ENCODE assay signal across 23 cellular contexts in the genomic region with DNA sequence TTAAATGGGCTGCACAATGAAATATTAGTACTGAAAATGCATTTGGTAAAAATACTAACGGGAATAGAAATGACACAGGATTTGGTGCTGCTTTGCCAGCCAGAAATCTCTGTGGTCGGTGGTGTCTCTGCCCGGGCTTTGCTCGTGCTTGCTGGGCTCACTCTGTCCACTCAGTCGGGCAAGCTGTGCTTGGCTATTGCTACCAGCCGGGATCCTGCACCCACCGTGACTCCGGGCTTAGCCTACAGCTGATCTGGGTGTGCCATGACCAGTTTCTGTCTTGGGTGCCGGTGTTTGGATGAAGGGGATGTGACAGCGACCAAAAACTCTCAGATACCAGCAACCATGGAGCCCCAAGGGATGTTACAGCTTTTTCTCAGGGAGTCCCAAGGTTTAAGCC.
A peak's percentile ranks its signal among the peaks of the same experiment; 100 is the strongest.
DNase-seq lines count a peak whose midpoint lies in the region; ATAC-seq, FAIRE-seq and TF ChIP-seq lines count a peak whose summit lies in the region.
"Had no signal": no experiment of that assay in that cellular context is flagged by ENCODE, and none has a peak within 500 bp of the region (broad histone marks: within the 10 kb centered on the region; RNA-seq: fewer than 3 reads in every experiment).

No MANE protein-coding gene starts in this region.

- intact Hi-C loops in sigmoid colon (cut with DNase I): no loop called here
- intact Hi-C loops in colonic mucosa (cut with DNase I): no loop called here

- H3K9me3 ChIP-seq in A549: no peaks in the 10 kb centered on the region
- no peaks in the 10 kb centered on the region for H3K9me3 ChIP-seq in sigmoid colon
- no peaks in the 10 kb centered on the region for H3K9me3 ChIP-seq in colonic mucosa
- H3K9me3 ChIP-seq: BE2C, MG63 had no signal

- TF ChIP-seq RAD21 in A549 (conservative IDR thresholded peaks at IDR 0.05 in 1 of 2, IDR thresholded peaks at IDR 0.05 in 1 of 2): no peak

- TF ChIP-seq POLR2A in A549 (IDR thresholded peaks at IDR 0.05; ENCODE audit: low read length) (no peak), sigmoid colon (IDR thresholded peaks at IDR 0.05) (no peak)

- 7% methylated on average over 10 of the region's 10 CpGs for WGBS in A549 (ENCODE audit: missing lambda C conversion rate)
- 87 to 92% methylated on average over 10 of the region's 10 CpGs for WGBS in sigmoid colon, 2 donors

- H3K27ac ChIP-seq in A549 (no peak overlapping the region), sigmoid colon (no peak overlapping the region), colonic mucosa (no peak overlapping the region)
- H3K27ac ChIP-seq: RWPE1 had no signal

- no peak for TF ChIP-seq EP300 in A549 (IDR thresholded peaks at IDR 0.05)
- no peak for TF ChIP-seq EP300 in sigmoid colon (IDR thresholded peaks at IDR 0.05)

- no peaks in the 10 kb centered on the region for H3K36me3 ChIP-seq in sigmoid colon
- no peaks in the 10 kb centered on the region for H3K36me3 ChIP-seq in colonic mucosa
- H3K36me3 ChIP-seq: BE2C, MG63 had no signal

- H3K4me3 ChIP-seq in A549: no peak overlapping the region
- no peak overlapping the region for H3K4me3 ChIP-seq in sigmoid colon
- no peak overlapping the region for H3K4me3 ChIP-seq in colonic mucosa
- H3K4me3 ChIP-seq: MG63 had no signal

- CTCF ChIA-PET in A549 (lab: Yijun Ruan, JAX): no interaction called here

- ATAC-seq in A549 (no peak), HG03457 (IDR thresholded peaks at IDR 0.05; ENCODE audit: unreplicated experiment) (no peak)
- ATAC-seq: Panc1 had no signal

- no peak for FAIRE-seq in A549 (lab: Jason Lieb, UNC)
- FAIRE-seq: GM12892, GM19239 had no signal

- POLR2A ChIA-PET in A549 (lab: Yijun Ruan, JAX): no interaction called here

- no peaks in the 10 kb centered on the region for H3K4me1 ChIP-seq in A549
- H3K4me1 ChIP-seq in sigmoid colon: no peaks in the 10 kb centered on the region
- H3K4me1 ChIP-seq in colonic mucosa: no peaks in the 10 kb centered on the region
- H3K4me1 ChIP-seq: BE2C had no signal

- DNase-seq in A549 (ENCODE audit: low read depth in 1 of 2, low spot score in 1 of 2): peak in 1 of 2 experiments; percentile 0
- peak; percentile 8 for DNase-seq in ELR (ENCODE audit: low read depth)
- peak; percentile 5 for DNase-seq in UCSD-AML1 (lab: John Stamatoyannopoulos, UW; ENCODE audit: unreplicated experiment)
- DNase-seq in sigmoid colon: peak; percentile 53
- DNase-seq in NCI-H748 (lab: John Stamatoyannopoulos, UW; ENCODE audit: unreplicated experiment): no peak
- no peak for DNase-seq in colonic mucosa
- DNase-seq: ACHN, BE2C, Calu3, DMS79 treated with DMSO at 0.1 percent for 48 hours, H7, KBM-7, MG63, NCI-H1105 treated with DMSO at 0.1 percent for 48 hours, NCI-H1694, NCI-H2029 treated with DMSO at 0.1 percent for 48 hours, NCI-H446 treated with DMSO at 0.1 percent for 48 hours, NCI-H526 had no signal

- no peak for TF ChIP-seq CTCF in A549 (IDR thresholded peaks at IDR 0.05)
- TF ChIP-seq CTCF in sigmoid colon (IDR thresholded peaks at IDR 0.05): no peak
- no peak for TF ChIP-seq CTCF in colonic mucosa (IDR thresholded peaks at IDR 0.05)

- no peaks in the 10 kb centered on the region for H3K27me3 ChIP-seq in sigmoid colon
- H3K27me3 ChIP-seq in colonic mucosa: no peaks in the 10 kb centered on the region
- H3K27me3 ChIP-seq: BE2C, MG63 had no signal

- peak overlapping the region; percentile 59 for H3K4me2 ChIP-seq in A549

- no peak overlapping the region for H3K9ac ChIP-seq in colonic mucosa (ENCODE audit: low read depth in 2 of 2, low read length in 2 of 2)

TF ChIP-seq in A549, 52 proteins besides CTCF, POLR2A, EP300 and RAD21:
- no peak for TF ChIP-seq SREBF2 (IDR thresholded peaks at IDR 0.05)
- TF ChIP-seq JUN (IDR thresholded peaks at IDR 0.05): no peak
- no peak for TF ChIP-seq ESRRA (IDR thresholded peaks at IDR 0.05; ENCODE audit: borderline replicate concordance, low read length)
- TF ChIP-seq FOXS1 (CRISPR knock-in tag; IDR thresholded peaks at IDR 0.05): no peak
- TF ChIP-seq, protein P1, sequence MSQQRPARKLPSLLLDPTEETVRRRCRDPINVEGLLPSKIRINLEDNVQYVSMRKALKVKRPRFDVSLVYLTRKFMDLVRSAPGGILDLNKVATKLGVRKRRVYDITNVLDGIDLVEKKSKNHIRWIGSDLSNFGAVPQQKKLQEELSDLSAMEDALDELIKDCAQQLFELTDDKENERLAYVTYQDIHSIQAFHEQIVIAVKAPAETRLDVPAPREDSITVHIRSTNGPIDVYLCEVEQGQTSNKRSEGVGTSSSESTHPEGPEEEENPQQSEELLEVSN (IDR thresholded peaks at IDR 0.05; ENCODE audit: borderline replicate concordance, low read depth): no peak
- TF ChIP-seq REST (IDR thresholded peaks at IDR 0.05): no peak
- no peak for TF ChIP-seq FOSB (CRISPR knock-in tag; IDR thresholded peaks at IDR 0.05)
- TF ChIP-seq HDAC2 (IDR thresholded peaks at IDR 0.05): no peak
TF ChIP-seq in A549: peak in this region for 0.

Comparison
In these comparisons a context has a peak if more than half of its experiments do, and no peak if none do; other contexts are left out.
1. DNase-seq: peak in ELR (single experiment), UCSD-AML1 (single experiment) and sigmoid colon (single experiment); none in NCI-H748 (single experiment) and colonic mucosa (single experiment).